18 cellular contexts compared by ENCODE assay signal in genomic region chr11:64157987-64158386, GRCh38.
"Had no signal": no experiment of that assay in that cellular context is flagged by ENCODE, and none has a peak within 500 bp of the region (broad histone marks: within the 10 kb centered on the region; RNA-seq: fewer than 3 reads in every experiment).

No MANE protein-coding gene starts in this region.

- H3K4me1 ChIP-seq: colonic mucosa, left lung had no signal

- H3K4me3 Mint-ChIP-seq: immature natural killer cell, naive B cell, nephron had no signal

- H3K27ac ChIP-seq: colonic mucosa, esophagus squamous epithelium, gastroesophageal sphincter, left lung, lower lobe of right lung had no signal

- H3K9me3 ChIP-seq: colonic mucosa, esophagus squamous epithelium, gastroesophageal sphincter, left lung, lower lobe of right lung had no signal

- FAIRE-seq: keratinocyte, small intestine had no signal

- H3K4me1 Mint-ChIP-seq: immature natural killer cell had no signal

- H3K27me3 ChIP-seq: colonic mucosa, esophagus squamous epithelium, gastroesophageal sphincter, left lung had no signal

- ATAC-seq: gastroesophageal sphincter, left lung, lower lobe of right lung, right cardiac atrium had no signal

- H3K4me3 ChIP-seq: colonic mucosa, esophagus squamous epithelium, gastroesophageal sphincter, left lung, lower lobe of right lung had no signal

- H3K9me3 Mint-ChIP-seq: immature natural killer cell, naive B cell, nephron had no signal

- H3K36me3 ChIP-seq: colonic mucosa, gastroesophageal sphincter, left lung, lower lobe of right lung had no signal

- H3K36me3 Mint-ChIP-seq: immature natural killer cell, naive B cell had no signal

- DNase-seq: colonic mucosa; dermis blood vessel endothelial cell; esophagus squamous epithelium; foreskin fibroblast; immature natural killer cell; left lung; lower lobe of right lung; mesenchymal stem cell; midbrain; naive B cell; small intestine; stimulated activated CD4-positive, alpha-beta T cell treated with anti-CD3 and anti-CD28 coated beads, Interleukin-12 subunit alpha, Interleukin-12 subunit beta, amount 100 ng/mL, for 4 hours; stimulated activated naive CD4-positive, alpha-beta T cell; trophoblast cell had no signal

- H3K27ac Mint-ChIP-seq: naive B cell had no signal
